In the genomic region with DNA sequence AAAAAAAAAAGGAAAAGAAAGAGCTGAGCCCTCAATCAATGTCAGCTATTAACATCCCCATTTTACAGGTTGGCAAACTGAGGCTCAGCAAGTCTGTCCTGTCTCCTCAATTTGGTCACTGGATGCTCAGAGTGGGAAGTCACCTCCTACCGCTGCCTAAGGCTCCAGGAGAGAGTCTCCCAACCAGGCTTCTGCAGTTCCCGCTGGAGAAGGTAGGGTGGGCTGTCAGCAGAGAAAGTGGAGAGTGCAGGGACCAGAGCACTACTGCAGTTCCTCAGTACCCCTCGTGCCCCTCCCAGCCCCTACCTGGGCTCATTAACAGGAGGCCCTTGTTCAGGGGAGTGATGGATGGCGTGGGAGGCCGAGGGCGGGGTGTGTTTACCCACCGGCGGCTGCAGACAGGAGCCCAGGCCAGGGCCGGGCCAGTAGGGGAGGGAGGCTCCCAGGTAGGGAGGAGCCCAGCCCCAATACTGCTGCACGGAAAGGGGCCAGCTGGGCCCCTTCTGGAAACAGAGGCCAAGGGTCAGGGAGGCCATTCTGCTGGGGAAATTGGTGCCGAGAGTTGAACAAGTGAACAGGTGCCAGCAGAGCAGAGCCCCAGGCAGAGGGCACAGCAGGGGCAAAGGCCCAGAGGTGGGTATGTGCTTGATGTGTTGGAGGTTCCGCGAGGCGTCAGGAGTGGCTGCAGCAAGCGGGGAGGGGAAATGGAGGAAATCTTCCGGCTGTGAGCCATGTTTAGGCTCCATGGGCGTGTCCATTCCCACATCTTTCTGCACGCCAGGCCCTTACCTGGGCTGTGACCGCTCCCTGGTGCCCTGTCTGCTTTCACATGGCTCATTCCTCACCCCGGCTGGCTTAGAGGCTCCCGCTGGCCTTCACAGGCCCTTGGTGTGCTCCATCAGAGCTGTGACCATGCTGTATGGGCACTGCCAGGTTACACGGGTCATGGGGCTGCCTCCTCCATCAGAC, we compare ENCODE assay signal across 1 cellular context.
A peak's percentile ranks its signal among the peaks of the same experiment; 100 is the strongest.
TF ChIP-seq lines count a peak whose summit lies in the region.

No MANE protein-coding gene starts in this region.

TF ChIP-seq in HEK293, 187 proteins besides CTCF, POLR2A, EP300 and RAD21 (continued from another document):
- TF ChIP-seq, protein P1, sequence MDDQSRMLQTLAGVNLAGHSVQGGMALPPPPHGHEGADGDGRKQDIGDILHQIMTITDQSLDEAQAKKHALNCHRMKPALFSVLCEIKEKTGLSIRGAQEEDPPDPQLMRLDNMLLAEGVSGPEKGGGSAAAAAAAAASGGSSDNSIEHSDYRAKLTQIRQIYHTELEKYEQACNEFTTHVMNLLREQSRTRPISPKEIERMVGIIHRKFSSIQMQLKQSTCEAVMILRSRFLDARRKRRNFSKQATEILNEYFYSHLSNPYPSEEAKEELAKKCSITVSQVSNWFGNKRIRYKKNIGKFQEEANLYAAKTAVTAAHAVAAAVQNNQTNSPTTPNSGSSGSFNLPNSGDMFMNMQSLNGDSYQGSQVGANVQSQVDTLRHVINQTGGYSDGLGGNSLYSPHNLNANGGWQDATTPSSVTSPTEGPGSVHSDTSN (CRISPR knock-in tag; IDR thresholded peaks at IDR 0.05): no peak
- TF ChIP-seq KLF1 (tag by site-specific recombination; IDR thresholded peaks at IDR 0.05) (peak; percentile 72), WT1 (tag by site-specific recombination; IDR thresholded peaks at IDR 0.05) (peak; percentile 52; the same call in 1 of the 2 replicates), ZBTB8A (tag by site-specific recombination; IDR thresholded peaks at IDR 0.05) (no peak), TSHZ1 (tag by site-specific recombination; IDR thresholded peaks at IDR 0.05; ENCODE audit: borderline replicate concordance) (no peak), YY1 (tag by site-specific recombination; IDR thresholded peaks at IDR 0.05) (no peak), ZNF138 (tag by site-specific recombination; IDR thresholded peaks at IDR 0.05; ENCODE audit: borderline replicate concordance) (no peak), ZNF677 (tag by site-specific recombination; IDR thresholded peaks at IDR 0.05) (no peak), ZNF473 (tag by site-specific recombination; IDR thresholded peaks at IDR 0.05) (no peak), SP7 (tag by site-specific recombination; IDR thresholded peaks at IDR 0.05) (no peak), ZIC2 (tag by site-specific recombination; IDR thresholded peaks at IDR 0.05) (no peak), PRDM4 (tag by site-specific recombination; IDR thresholded peaks at IDR 0.05) (no peak), EGR2 (tag by site-specific recombination; IDR thresholded peaks at IDR 0.05; ENCODE audit: low read depth) (0 out of 2 replicates have a peak, but pooled peaks have one; percentile 21), PRDM2 (tag by site-specific recombination; IDR thresholded peaks at IDR 0.05; ENCODE audit: borderline replicate concordance) (no peak), ZNF350 (tag by site-specific recombination; IDR thresholded peaks at IDR 0.05) (no peak), ZNF514 (tag by site-specific recombination; IDR thresholded peaks at IDR 0.05) (no peak), ZNF549 (tag by site-specific recombination; IDR thresholded peaks at IDR 0.05) (no peak), REPIN1 (tag by site-specific recombination; IDR thresholded peaks at IDR 0.05; ENCODE audit: low read depth) (no peak)
- TF ChIP-seq, protein P2, sequence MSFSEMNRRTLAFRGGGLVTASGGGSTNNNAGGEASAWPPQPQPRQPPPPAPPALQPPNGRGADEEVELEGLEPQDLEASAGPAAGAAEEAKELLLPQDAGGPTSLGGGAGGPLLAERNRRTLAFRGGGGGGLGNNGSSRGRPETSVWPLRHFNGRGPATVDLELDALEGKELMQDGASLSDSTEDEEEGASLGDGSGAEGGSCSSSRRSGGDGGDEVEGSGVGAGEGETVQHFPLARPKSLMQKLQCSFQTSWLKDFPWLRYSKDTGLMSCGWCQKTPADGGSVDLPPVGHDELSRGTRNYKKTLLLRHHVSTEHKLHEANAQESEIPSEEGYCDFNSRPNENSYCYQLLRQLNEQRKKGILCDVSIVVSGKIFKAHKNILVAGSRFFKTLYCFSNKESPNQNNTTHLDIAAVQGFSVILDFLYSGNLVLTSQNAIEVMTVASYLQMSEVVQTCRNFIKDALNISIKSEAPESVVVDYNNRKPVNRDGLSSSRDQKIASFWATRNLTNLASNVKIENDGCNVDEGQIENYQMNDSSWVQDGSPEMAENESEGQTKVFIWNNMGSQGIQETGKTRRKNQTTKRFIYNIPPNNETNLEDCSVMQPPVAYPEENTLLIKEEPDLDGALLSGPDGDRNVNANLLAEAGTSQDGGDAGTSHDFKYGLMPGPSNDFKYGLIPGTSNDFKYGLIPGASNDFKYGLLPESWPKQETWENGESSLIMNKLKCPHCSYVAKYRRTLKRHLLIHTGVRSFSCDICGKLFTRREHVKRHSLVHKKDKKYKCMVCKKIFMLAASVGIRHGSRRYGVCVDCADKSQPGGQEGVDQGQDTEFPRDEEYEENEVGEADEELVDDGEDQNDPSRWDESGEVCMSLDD (tag by site-specific recombination; IDR thresholded peaks at IDR 0.05): no peak
- TF ChIP-seq, protein P3, sequence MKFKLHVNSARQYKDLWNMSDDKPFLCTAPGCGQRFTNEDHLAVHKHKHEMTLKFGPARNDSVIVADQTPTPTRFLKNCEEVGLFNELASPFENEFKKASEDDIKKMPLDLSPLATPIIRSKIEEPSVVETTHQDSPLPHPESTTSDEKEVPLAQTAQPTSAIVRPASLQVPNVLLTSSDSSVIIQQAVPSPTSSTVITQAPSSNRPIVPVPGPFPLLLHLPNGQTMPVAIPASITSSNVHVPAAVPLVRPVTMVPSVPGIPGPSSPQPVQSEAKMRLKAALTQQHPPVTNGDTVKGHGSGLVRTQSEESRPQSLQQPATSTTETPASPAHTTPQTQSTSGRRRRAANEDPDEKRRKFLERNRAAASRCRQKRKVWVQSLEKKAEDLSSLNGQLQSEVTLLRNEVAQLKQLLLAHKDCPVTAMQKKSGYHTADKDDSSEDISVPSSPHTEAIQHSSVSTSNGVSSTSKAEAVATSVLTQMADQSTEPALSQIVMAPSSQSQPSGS (tag by site-specific recombination; IDR thresholded peaks at IDR 0.05; ENCODE audit: low read depth): no peak
- TF ChIP-seq, protein P4, sequence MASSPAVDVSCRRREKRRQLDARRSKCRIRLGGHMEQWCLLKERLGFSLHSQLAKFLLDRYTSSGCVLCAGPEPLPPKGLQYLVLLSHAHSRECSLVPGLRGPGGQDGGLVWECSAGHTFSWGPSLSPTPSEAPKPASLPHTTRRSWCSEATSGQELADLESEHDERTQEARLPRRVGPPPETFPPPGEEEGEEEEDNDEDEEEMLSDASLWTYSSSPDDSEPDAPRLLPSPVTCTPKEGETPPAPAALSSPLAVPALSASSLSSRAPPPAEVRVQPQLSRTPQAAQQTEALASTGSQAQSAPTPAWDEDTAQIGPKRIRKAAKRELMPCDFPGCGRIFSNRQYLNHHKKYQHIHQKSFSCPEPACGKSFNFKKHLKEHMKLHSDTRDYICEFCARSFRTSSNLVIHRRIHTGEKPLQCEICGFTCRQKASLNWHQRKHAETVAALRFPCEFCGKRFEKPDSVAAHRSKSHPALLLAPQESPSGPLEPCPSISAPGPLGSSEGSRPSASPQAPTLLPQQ (tag by site-specific recombination; IDR thresholded peaks at IDR 0.05): no peak
TF ChIP-seq in HEK293: peak in this region for 5.
